Comparison of ENCODE assay signal across 15 cellular contexts in the genomic region with DNA sequence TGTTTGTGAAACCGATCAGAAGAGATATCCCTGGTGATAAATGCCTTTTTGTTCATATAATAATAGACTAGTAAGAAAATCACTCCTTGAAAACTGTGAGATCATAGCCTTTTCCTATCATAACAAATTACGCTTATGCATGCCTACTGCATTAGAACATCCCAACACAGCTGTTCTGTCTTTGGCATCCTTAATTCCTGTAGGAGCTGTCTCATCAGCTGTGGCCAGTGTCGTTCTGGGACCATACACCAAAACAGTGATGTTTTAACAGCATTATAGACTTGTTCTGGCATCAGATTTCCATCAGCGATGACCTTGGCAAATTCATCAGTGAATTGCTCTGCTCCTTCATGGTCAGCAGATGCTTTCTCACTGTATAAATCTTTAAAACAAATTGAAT.
DNase-seq lines count a peak whose midpoint lies in the region; ATAC-seq and TF ChIP-seq lines count a peak whose summit lies in the region.
"Had no signal": no experiment of that assay in that cellular context is flagged by ENCODE, and none has a peak within 500 bp of the region (broad histone marks: within the 10 kb centered on the region; RNA-seq: fewer than 3 reads in every experiment).

No MANE protein-coding gene starts in this region.

- no peak for ATAC-seq in GM21737 (IDR thresholded peaks at IDR 0.05; ENCODE audit: unreplicated experiment)
- ATAC-seq: activated CD8-positive, alpha-beta T cell treated with anti-CD3 and anti-CD28 coated beads for 36 hours; PC-3 had no signal

- H3K4me3 ChIP-seq in AG04449 (ENCODE audit: low read depth, low read length) = no peak overlapping the region
- H3K4me3 ChIP-seq: BLaER1 treated with 17β-estradiol and CSF1 and Interleukin-3, amounts not matched to agents 10 nM and 100 nM had no signal

- POLR2A ChIA-PET in AG04449 (lab: Yijun Ruan, JAX) = no interaction called here

- CTCF ChIA-PET in AG04449 (lab: Yijun Ruan, JAX) = interaction anchor here (0.9 kb wide), 1 partner anchor 11 kb away, joined by 3 read pairs; no protein-coding TSS in a partner anchor

- TF ChIP-seq CTCF in AG04449 (IDR thresholded peaks at IDR 0.05; ENCODE audit: insufficient read depth, low read length, missing control alignments) = no peak
- no peak for TF ChIP-seq CTCF in HFFc6 (IDR thresholded peaks at IDR 0.05)
- no peak for TF ChIP-seq CTCF in type B pancreatic cell (conservative IDR thresholded peaks at IDR 0.05)

- H3K9me3 Mint-ChIP-seq in HFFc6 (no peaks in the 10 kb centered on the region), type B pancreatic cell (no peaks in the 10 kb centered on the region)
- H3K9me3 Mint-ChIP-seq: activated CD8-positive, alpha-beta T cell treated with anti-CD3 and anti-CD28 coated beads for 36 hours had no signal

- H3K27me3 Mint-ChIP-seq in HFFc6 (ENCODE audit: insufficient read depth) (0 out of 2 replicates have a peak, but pooled peaks cover 2% of the 10 kb centered on the region), type B pancreatic cell (no peaks in the 10 kb centered on the region)
- H3K27me3 Mint-ChIP-seq: activated CD8-positive, alpha-beta T cell treated with anti-CD3 and anti-CD28 coated beads for 36 hours had no signal

- H3K36me3 Mint-ChIP-seq in HFFc6 (ENCODE audit: low read depth) = no peaks in the 10 kb centered on the region
- H3K36me3 Mint-ChIP-seq in type B pancreatic cell = peaks cover 3% of the 10 kb centered on the region

- H3K4me1 Mint-ChIP-seq in HFFc6 (ENCODE audit: low read depth) (peaks cover 57% of the 10 kb centered on the region), type B pancreatic cell (ENCODE audit: unreplicated experiment) (no peaks in the 10 kb centered on the region)

- DNase-seq in AG04449 (ENCODE audit: low read depth, low spot score) (peak; percentile 74), HFFc6 (peak; percentile 94), astrocyte of the hippocampus (ENCODE audit: low read depth, low spot score) (peak; percentile 50), hepatic stellate cell (ENCODE audit: low spot score) (peak; percentile 72), GM19238 (ENCODE audit: insufficient read length, low spot score) (no peak), type B pancreatic cell (ENCODE audit: extremely low spot score, unreplicated experiment) (no peak), retina (no peak)
- DNase-seq: activated CD8-positive, alpha-beta T cell treated with anti-CD3 and anti-CD28 coated beads for 36 hours; activated gamma-delta T cell treated with Interleukin-2 at 50 U/mL for 16 hours; foreskin melanocyte; left cardiac atrium; MM.1S; PC-3 had no signal

- peak overlapping the region; percentile 35; the same call in 1 of the 2 replicates for H3K4me3 Mint-ChIP-seq in HFFc6
- no peak overlapping the region for H3K4me3 Mint-ChIP-seq in type B pancreatic cell
- H3K4me3 Mint-ChIP-seq: activated CD8-positive, alpha-beta T cell treated with anti-CD3 and anti-CD28 coated beads for 36 hours had no signal

- peak overlapping the region; percentile 68 for H3K27ac Mint-ChIP-seq in HFFc6
- H3K27ac Mint-ChIP-seq in type B pancreatic cell = no peak overlapping the region
- H3K27ac Mint-ChIP-seq: activated CD8-positive, alpha-beta T cell treated with anti-CD3 and anti-CD28 coated beads for 36 hours had no signal

Comparison
In these comparisons a context has a peak if more than half of its experiments do, and no peak if none do; other contexts are left out.
1. DNase-seq: peak in AG04449 (single experiment), HFFc6 (single experiment), astrocyte of the hippocampus (single experiment) and hepatic stellate cell (single experiment); none in GM19238 (single experiment), type B pancreatic cell (single experiment) and retina (single experiment).